Comparison of ENCODE assay signal across 17 cellular contexts in the genomic region with DNA sequence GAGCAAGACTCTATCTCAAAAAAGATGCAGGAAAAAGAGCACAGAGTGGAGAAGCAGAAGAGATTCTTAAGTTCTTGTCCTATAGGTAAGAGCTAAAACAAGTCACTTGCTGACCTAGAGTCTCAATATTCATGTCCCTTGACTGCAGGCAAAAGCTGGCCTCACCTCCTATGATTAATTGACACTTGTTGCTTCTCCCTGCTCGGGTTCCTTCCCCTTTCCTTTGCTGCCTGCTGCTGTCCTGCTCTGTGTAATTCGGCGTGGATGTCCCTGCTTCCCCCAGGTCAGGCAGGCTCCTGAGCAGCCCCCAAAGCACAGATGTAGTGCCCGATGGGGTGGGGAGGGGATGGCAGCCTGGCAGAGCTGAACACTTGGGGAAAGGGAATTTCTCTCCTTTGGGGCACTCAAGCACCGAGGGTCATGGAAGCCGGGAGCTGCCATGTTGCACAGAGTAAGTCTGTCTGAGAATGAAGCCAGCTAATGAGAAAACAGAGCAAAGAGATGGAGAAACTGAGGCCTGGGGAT.
"Had no signal": no experiment of that assay in that cellular context is flagged by ENCODE, and none has a peak within 500 bp of the region (broad histone marks: within the 10 kb centered on the region; RNA-seq: fewer than 3 reads in every experiment).

No MANE protein-coding gene starts in this region.

- DNase-seq: activated CD4-positive, alpha-beta memory T cell treated with anti-CD3 and anti-CD28 coated beads, Interleukin-2, amount 10 ng/mL, durations not matched to agents 7 days and 5 days; activated CD4-positive, alpha-beta T cell treated with anti-CD3 and anti-CD28 coated beads for 36 hours; activated CD8-positive, alpha-beta memory T cell treated with anti-CD3 and anti-CD28 coated beads, Interleukin-2, amount 10 ng/mL, durations not matched to agents 7 days and 5 days; activated naive CD8-positive, alpha-beta T cell treated with anti-CD3 and anti-CD28 coated beads for 36 hours; amniotic stem cell; effector memory CD8-positive, alpha-beta T cell; immature natural killer cell; kidney glomerular epithelial cell; left ventricle myocardium superior; pancreas; stimulated activated CD4-positive, alpha-beta T cell treated with anti-CD3 and anti-CD28 coated beads, Interleukin-4, amount 100 ng/mL, for 1 hour; stimulated activated naive CD8-positive, alpha-beta T cell treated with anti-CD3 and anti-CD28 coated beads, Interleukin-15, amount 100 ng/mL, for 72 hours; upper lobe of right lung had no signal

- H3K27ac ChIP-seq: neural progenitor cell, pancreas, upper lobe of right lung had no signal

- H3K36me3 Mint-ChIP-seq: activated CD8-positive, alpha-beta memory T cell treated with anti-CD3 and anti-CD28 coated beads, Interleukin-2, amount 10 ng/mL, durations not matched to agents 7 days and 5 days; activated naive CD8-positive, alpha-beta T cell treated with anti-CD3 and anti-CD28 coated beads for 36 hours; immature natural killer cell; neural progenitor cell; WTC11 had no signal

- H3K4me3 Mint-ChIP-seq: activated CD4-positive, alpha-beta memory T cell treated with anti-CD3 and anti-CD28 coated beads, Interleukin-2, amount 10 ng/mL, durations not matched to agents 7 days and 5 days; activated CD4-positive, alpha-beta T cell treated with anti-CD3 and anti-CD28 coated beads for 36 hours; activated CD8-positive, alpha-beta memory T cell treated with anti-CD3 and anti-CD28 coated beads, Interleukin-2, amount 10 ng/mL, durations not matched to agents 7 days and 5 days; activated naive CD8-positive, alpha-beta T cell treated with anti-CD3 and anti-CD28 coated beads for 36 hours; effector memory CD8-positive, alpha-beta T cell; immature natural killer cell; neural progenitor cell; stimulated activated naive CD8-positive, alpha-beta T cell treated with anti-CD3 and anti-CD28 coated beads, Interleukin-15, amount 100 ng/mL, for 72 hours; WTC11 had no signal

- H3K27ac Mint-ChIP-seq: activated CD4-positive, alpha-beta memory T cell treated with anti-CD3 and anti-CD28 coated beads, Interleukin-2, amount 10 ng/mL, durations not matched to agents 7 days and 5 days; activated CD4-positive, alpha-beta T cell treated with anti-CD3 and anti-CD28 coated beads for 36 hours; activated CD8-positive, alpha-beta memory T cell treated with anti-CD3 and anti-CD28 coated beads, Interleukin-2, amount 10 ng/mL, durations not matched to agents 7 days and 5 days; activated naive CD8-positive, alpha-beta T cell treated with anti-CD3 and anti-CD28 coated beads for 36 hours; effector memory CD8-positive, alpha-beta T cell; immature natural killer cell; neural progenitor cell; WTC11 had no signal

- ATAC-seq: activated CD4-positive, alpha-beta T cell treated with anti-CD3 and anti-CD28 coated beads for 36 hours; activated CD8-positive, alpha-beta memory T cell treated with anti-CD3 and anti-CD28 coated beads, Interleukin-2, amount 10 ng/mL, durations not matched to agents 7 days and 5 days; effector memory CD8-positive, alpha-beta T cell; left ventricle myocardium superior; pancreas; sciatic nerve; stimulated activated naive CD8-positive, alpha-beta T cell treated with anti-CD3 and anti-CD28 coated beads, Interleukin-15, amount 100 ng/mL, for 72 hours; upper lobe of right lung had no signal

- H3K4me1 Mint-ChIP-seq: activated CD4-positive, alpha-beta memory T cell treated with anti-CD3 and anti-CD28 coated beads, Interleukin-2, amount 10 ng/mL, durations not matched to agents 7 days and 5 days; activated naive CD8-positive, alpha-beta T cell treated with anti-CD3 and anti-CD28 coated beads for 36 hours; immature natural killer cell; stimulated activated naive CD8-positive, alpha-beta T cell treated with anti-CD3 and anti-CD28 coated beads, Interleukin-15, amount 100 ng/mL, for 72 hours had no signal

- H3K9me3 Mint-ChIP-seq: activated CD4-positive, alpha-beta memory T cell treated with anti-CD3 and anti-CD28 coated beads, Interleukin-2, amount 10 ng/mL, durations not matched to agents 7 days and 5 days; activated naive CD8-positive, alpha-beta T cell treated with anti-CD3 and anti-CD28 coated beads for 36 hours; effector memory CD8-positive, alpha-beta T cell; immature natural killer cell; neural progenitor cell; stimulated activated naive CD8-positive, alpha-beta T cell treated with anti-CD3 and anti-CD28 coated beads, Interleukin-15, amount 100 ng/mL, for 72 hours; WTC11 had no signal

- H3K4me3 ChIP-seq: neural progenitor cell, pancreas, smooth muscle cell, upper lobe of right lung had no signal
